Comparison of ENCODE assay signal across 20 cellular contexts in genomic region chr6:157266274-157267101, GRCh38. TPM values are rescaled to one million over a fixed set of nuclear protein-coding genes. Genes with fewer than 3 reads are reported as not detected.
DNase-seq lines count a peak whose midpoint lies in the region; ATAC-seq, FAIRE-seq and TF ChIP-seq lines count a peak whose summit lies in the region.
"Had no signal": no experiment of that assay in that cellular context is flagged by ENCODE, and none has a peak within 500 bp of the region (broad histone marks: within the 10 kb centered on the region; RNA-seq: fewer than 3 reads in every experiment).

No MANE protein-coding gene starts in this region.

- H3K9ac ChIP-seq in HepG2 (ENCODE audit: insufficient read depth, low read depth, low read length), result no peak overlapping the region
- H3K9ac ChIP-seq: SK-N-SH had no signal

- no peak overlapping the region; the same call in 2 of the 3 replicates for H3K4me3 Mint-ChIP-seq in GM23338
- H3K4me3 Mint-ChIP-seq: CD4-positive, alpha-beta T cell; H9 had no signal

- peak; percentile 13; the same call in 2 of the 3 replicates for ATAC-seq in GM23338
- ATAC-seq in HepG2, result no peak
- no peak for ATAC-seq in GM18873 (IDR thresholded peaks at IDR 0.05; ENCODE audit: low FRiP score, unreplicated experiment)

- H3K36me3 Mint-ChIP-seq in GM23338 (ENCODE audit: low read depth), result peaks cover 6% of the 10 kb centered on the region; the same call in 1 of the 3 replicates

- 47% methylated on average over 20 of the region's 20 CpGs for WGBS in HepG2 (ENCODE audit: low lambda C conversion rate)
- WGBS in sigmoid colon, 2 donors, result 95% methylated on average over 20 of the region's 20 CpGs

- TF ChIP-seq EP300 in HepG2 (IDR thresholded peaks at IDR 0.05; ENCODE audit: low read depth in 2 of 2, low read length in 2 of 2) (no peak), HepG2 (CRISPR knock-in tag; IDR thresholded peaks at IDR 0.05; ENCODE audit: borderline replicate concordance) (no peak), sigmoid colon (IDR thresholded peaks at IDR 0.05) (no peak)

- BruUV-seq in HepG2 (replicated peaks; lab: Mats Ljungman, UMichigan), result no TSS peak

- no peak for TF ChIP-seq RAD21 in HepG2 (CRISPR knock-in tag; IDR thresholded peaks at IDR 0.05)

- CTCF ChIA-PET in HepG2 (lab: Yijun Ruan, JAX; ENCODE audit: low intra/inter-chr PET ratio, low total read pairs), result no interaction called here

- intact Hi-C loops in HepG2 (cut with micrococcal nuclease; ENCODE audit: unreplicated experiment) (no loop called here), sigmoid colon (cut with DNase I) (no loop called here)

- H3K4me1 ChIP-seq in GM23338 (ENCODE audit: insufficient read depth), result no peaks in the 10 kb centered on the region
- peaks cover 10% of the 10 kb centered on the region for H3K4me1 ChIP-seq in HepG2 (ENCODE audit: insufficient read depth, low read length)
- H3K4me1 ChIP-seq in sigmoid colon, result peaks cover 0 to 17% (median 14%) of the 10 kb centered on the region in 4 donors

- H4K20me1 ChIP-seq in GM23338 (replicated peaks; ENCODE audit: insufficient read depth) (no peaks in the 10 kb centered on the region), HepG2 (ENCODE audit: insufficient read depth, low read length) (no peaks in the 10 kb centered on the region)

- no peak for TF ChIP-seq POLR2A in HepG2 (IDR thresholded peaks at IDR 0.05; ENCODE audit: insufficient read depth in 1 of 2, low read depth in 2 of 2, low read length in 2 of 2)
- TF ChIP-seq POLR2A in sigmoid colon (IDR thresholded peaks at IDR 0.05), result no peak

- no peak overlapping the region for H3K27ac ChIP-seq in GM23338 (ENCODE audit: low read depth)
- H3K27ac ChIP-seq in WERI-Rb-1, result no peak overlapping the region
- H3K27ac ChIP-seq in HepG2 (ENCODE audit: extremely low read length, insufficient read depth, low read length), result no peak overlapping the region
- H3K27ac ChIP-seq in sigmoid colon, result no peak overlapping the region
- H3K27ac ChIP-seq: PC-9 had no signal

- H3K36me3 ChIP-seq in GM23338 (ENCODE audit: insufficient read depth) (no peaks in the 10 kb centered on the region), WERI-Rb-1 (no peaks in the 10 kb centered on the region), HepG2 (replicated peaks in 1 of 2; ENCODE audit: control insufficient read depth in 1 of 2, insufficient read depth in 2 of 2, low read length in 2 of 2) (no peaks in the 10 kb centered on the region), sigmoid colon (no peaks in the 10 kb centered on the region)

- peaks cover 9% of the 10 kb centered on the region for H3K9me3 Mint-ChIP-seq in GM23338

- peaks cover 9% of the 10 kb centered on the region for H3K27me3 Mint-ChIP-seq in GM23338 (ENCODE audit: insufficient read depth, low read depth, poor library complexity)
- H3K27me3 Mint-ChIP-seq: CD4-positive, alpha-beta T cell had no signal

- in situ Hi-C loops in HepG2 (cut with HindIII; ENCODE audit: extremely low pct_ligation_motif_present, low pct_unique_long_range_greater_than_20kb), result no loop called here

- H2AFZ ChIP-seq in GM23338 (peak overlapping the region; percentile 81; the same call in 1 of the 2 replicates), HepG2 (ENCODE audit: low read length) (no peak overlapping the region)
- H2AFZ ChIP-seq: PC-9 had no signal

- POLR2A ChIA-PET in HepG2 (lab: Yijun Ruan, JAX), result no interaction called here

- H3K27me3 ChIP-seq in GM23338 (ENCODE audit: insufficient read depth) (no peaks in the 10 kb centered on the region), WERI-Rb-1 (ENCODE audit: insufficient read depth, low read depth, severe bottlenecking) (no peaks in the 10 kb centered on the region), HepG2 (ENCODE audit: control insufficient read depth in 1 of 2, insufficient read depth in 2 of 2, low read length in 2 of 2) (peaks cover 8 to 52% of the 10 kb centered on the region in 2 experiments; a peak in 4 of 5 replicates), sigmoid colon (no peaks in the 10 kb centered on the region)

- peaks cover 3% of the 10 kb centered on the region; the same call in 1 of the 2 replicates for H3F3A ChIP-seq in GM23338 (replicated peaks; ENCODE audit: low read depth)

- H3K79me2 ChIP-seq in GM23338 (replicated peaks; ENCODE audit: insufficient read depth), result no peaks in the 10 kb centered on the region
- no peaks in the 10 kb centered on the region for H3K79me2 ChIP-seq in HepG2 (ENCODE audit: insufficient read depth, low read length)

- TF ChIP-seq CTCF in GM23338 (conservative IDR thresholded peaks at IDR 0.05; ENCODE audit: low read depth in 2 of 2) (no peak), WERI-Rb-1 (IDR thresholded peaks at IDR 0.05; ENCODE audit: low read depth, low read length) (no peak), HepG2 (CRISPR knock-in tag; IDR thresholded peaks at IDR 0.05) (no peak), sigmoid colon (IDR thresholded peaks at IDR 0.05) (no peak)

- peaks cover 5% of the 10 kb centered on the region; the same call in 1 of the 3 replicates for H3K4me1 Mint-ChIP-seq in GM23338

- no peak for DNase-seq in GM23338 (ENCODE audit: low spot score)
- DNase-seq in WERI-Rb-1, result peak; percentile 48
- no peak for DNase-seq in HepG2 (ENCODE audit: low spot score)
- DNase-seq in sigmoid colon, result peak; percentile 60
- no peak for DNase-seq in NCI-H1417 (lab: John Stamatoyannopoulos, UW)
- DNase-seq in NCI-H146 (lab: John Stamatoyannopoulos, UW), result no peak
- DNase-seq: ACHN; CD4-positive, alpha-beta T cell; DND-41; GDM1; KBM-7; NCI-H1048; NCI-H1694; NK-92 treated with Interleukin-12 subunit alpha and Interleukin-12 subunit beta, amount 100 ng/mL, for 24 hours; Right ventricle myocardium superior; SK-N-SH had no signal

- H3K9me3 ChIP-seq in WERI-Rb-1 (ENCODE audit: severe bottlenecking), result no peaks in the 10 kb centered on the region
- no peaks in the 10 kb centered on the region for H3K9me3 ChIP-seq in HepG2 (ENCODE audit: low read length)
- no peaks in the 10 kb centered on the region for H3K9me3 ChIP-seq in sigmoid colon
- H3K9me3 ChIP-seq: SK-N-SH had no signal

- H3K27ac Mint-ChIP-seq in GM23338, result no peak overlapping the region
- H3K27ac Mint-ChIP-seq: CD4-positive, alpha-beta T cell; H9 had no signal

- H3K9me2 ChIP-seq in GM23338 (ENCODE audit: insufficient read depth), result no peaks in the 10 kb centered on the region
- H3K9me2 ChIP-seq: SK-N-SH had no signal

- no peak overlapping the region for H3K4me3 ChIP-seq in GM23338
- no peak overlapping the region for H3K4me3 ChIP-seq in WERI-Rb-1 (ENCODE audit: low read depth, low read length)
- H3K4me3 ChIP-seq in HepG2 (replicated peaks in 1 of 3; ENCODE audit: insufficient read depth in 1 of 3, low read depth in 2 of 3, low read length in 3 of 3), result no peak overlapping the region
- no peak overlapping the region for H3K4me3 ChIP-seq in sigmoid colon
- H3K4me3 ChIP-seq: PC-9 had no signal

- FAIRE-seq in HepG2 (lab: Jason Lieb, UNC), result peak; percentile 64
- FAIRE-seq: D721Med had no signal

- H3K4me2 ChIP-seq in GM23338, result no peak overlapping the region
- no peak overlapping the region for H3K4me2 ChIP-seq in HepG2 (ENCODE audit: low read depth, low read length)
- H3K4me2 ChIP-seq: PC-9, SK-N-SH had no signal

TF ChIP-seq in GM23338, 12 proteins besides CTCF, POLR2A, EP300 and RAD21:
- TF ChIP-seq ZNF114 (CRISPR knock-in tag; IDR thresholded peaks at IDR 0.05), result no peak

TF ChIP-seq in HepG2, 621 proteins besides CTCF, POLR2A, EP300 and RAD21 (continues in another document):
- TF ChIP-seq ZNF207 (IDR thresholded peaks at IDR 0.05; ENCODE audit: borderline replicate concordance) (0 out of 2 replicates have a peak, but pooled peaks have one; percentile 75), FOXA1 (IDR thresholded peaks at IDR 0.05) (peak; percentile 26; the same call in 1 of the 2 replicates), FOXA1 (CRISPR knock-in tag; IDR thresholded peaks at IDR 0.05) (no peak), ATM (IDR thresholded peaks at IDR 0.05; ENCODE audit: borderline replicate concordance) (0 out of 2 replicates have a peak, but pooled peaks have one; percentile 74), NBN (conservative IDR thresholded peaks at IDR 0.05) (peak; percentile 10; the same call in 1 of the 2 replicates)

RNA-seq across cellular contexts. Expression of gene TMEM242, which starts 56.8 kb away (rescaled TPM):
- total RNA-seq in GM23338 (2014; rRNA removed; shearing (Covaris generic)), result 3.7 and 5.7 TPM in 2 replicates
- 9.7 and 10.7 TPM in 2 replicates for polyA plus RNA-seq in GM23338 (2016; fragmentation: Nextera tagmentation; extraction: Ambion mirVana)
- total RNA-seq in HepG2 (2016; rRNA removed; fragmentation: Illumina TruSeq; extraction: Trizol), result 6.4 and 11.1 TPM in 2 replicates
- total RNA-seq in HepG2 (2016; cell fraction: cytosol; rRNA removed; fragmentation: Illumina TruSeq; extraction: Trizol; ENCODE audit: low read depth), result 0.91 and 1.3 TPM in 2 replicates
- 5.9 and 10.4 TPM in 2 replicates for total RNA-seq in HepG2 (2016; cell fraction: insoluble cytoplasmic fraction; rRNA removed; fragmentation: Illumina TruSeq; extraction: Trizol)
- total RNA-seq in HepG2 (2016; cell fraction: membrane; rRNA removed; fragmentation: Illumina TruSeq; extraction: Trizol), result 3.0 and 3.2 TPM in 2 replicates
- 14.8 and 18.0 TPM in 2 replicates for total RNA-seq in HepG2 (2016; cell fraction: nucleus; rRNA removed; fragmentation: Illumina TruSeq; extraction: Trizol)
- 5.6 and 5.7 TPM in 2 replicates for polyA plus RNA-seq in HepG2 (2011; rRNA removed)
- 2.8 and 4.4 TPM in 2 replicates for polyA plus RNA-seq in HepG2 (2011; cell fraction: cytosol; rRNA removed)
- 5.2 and 5.7 TPM in 2 replicates for polyA plus RNA-seq in HepG2 (2011; cell fraction: nucleus; rRNA removed)
- 8.0 and 9.3 TPM in 2 replicates for polyA plus RNA-seq in HepG2 (2012)
- 1.8 TPM in 2 replicates for polyA plus RNA-seq in HepG2 (2016; cell fraction: cytosol; fragmentation: Illumina TruSeq; extraction: Trizol; ENCODE audit: low read depth)
- polyA plus RNA-seq in HepG2 (2016; cell fraction: insoluble cytoplasmic fraction; fragmentation: Illumina TruSeq; extraction: Trizol; ENCODE audit: low read depth), result 5.5 and 5.8 TPM in 2 replicates
- polyA plus RNA-seq in HepG2 (2016; cell fraction: membrane; fragmentation: Illumina TruSeq; extraction: Trizol; ENCODE audit: low read depth), result 2.5 and 2.6 TPM in 2 replicates
- polyA plus RNA-seq in HepG2 (2016; cell fraction: nucleus; fragmentation: Illumina TruSeq; extraction: Trizol; ENCODE audit: insufficient read depth, low read depth), result 12.7 and 12.8 TPM in 2 replicates
- polyA minus RNA-seq in HepG2 (2011; rRNA and poly(A)+ RNA removed; ENCODE audit: low replicate concordance), result 2.1 and 2.2 TPM in 2 replicates
- polyA minus RNA-seq in HepG2 (2011; cell fraction: cytosol; rRNA and poly(A)+ RNA removed), result 1.1 TPM in 2 replicates
- 21.8 and 23.6 TPM in 2 replicates for polyA minus RNA-seq in HepG2 (2011; cell fraction: nucleus; rRNA and poly(A)+ RNA removed)
- 10 to 100 TPM in 1 of 4 donors, 1 to 10 TPM in 3; 6.1 to 10.0 (median 7.7) TPM for total RNA-seq in sigmoid colon
- polyA plus RNA-seq in sigmoid colon, result 1 to 10 TPM; 1.8 to 6.9 (median 3.5) TPM

Comparison
In these comparisons a context has a peak if more than half of its experiments do, and no peak if none do; other contexts are left out.
1. DNase-seq: peak in WERI-Rb-1 (single experiment) and sigmoid colon (single experiment); none in GM23338 (single experiment), HepG2 (single experiment), NCI-H1417 (0 of 3) and NCI-H146 (single experiment).